34 cellular contexts compared by ENCODE assay signal in genomic region chr7:153327683-153328082, GRCh38.
"Had no signal": no experiment of that assay in that cellular context is flagged by ENCODE, and none has a peak within 500 bp of the region (broad histone marks: within the 10 kb centered on the region; RNA-seq: fewer than 3 reads in every experiment).

No MANE protein-coding gene starts in this region.

- H3K27me3 ChIP-seq: MG63 had no signal

- H3K9me3 ChIP-seq: MG63 had no signal

- DNase-seq: Karpas-422, Kasumi-1, MG63, MM.1S, MV-4-11, NCI-H1048, NCI-H1092, NCI-H1092 treated with DMSO at 0.1 percent for 48 hours, NCI-H1105, NCI-H1105 treated with DMSO at 0.1 percent for 48 hours, NCI-H1417, NCI-H1417 treated with DMSO at 0.1 percent for 48 hours, NCI-H1436, NCI-H1436 treated with DMSO at 0.1 percent for 48 hours, NCI-H146, NCI-H1694, NCI-H1694 treated with DMSO at 0.1 percent for 48 hours, NCI-H187, NCI-H187 treated with DMSO at 0.1 percent for 48 hours, NCI-H1930, NCI-H2029, NCI-H2029 treated with DMSO at 0.1 percent for 48 hours, NCI-H2081, NCI-H2081 treated with DMSO at 0.1 percent for 48 hours, NCI-H2107, NCI-H2171, NCI-H2171 treated with DMSO at 0.1 percent for 48 hours, NCI-H2227 treated with DMSO at 0.1 percent for 48 hours, NCI-H226, NCI-H345, NCI-H446, NCI-H446 treated with DMSO at 0.1 percent for 48 hours, NCI-H510A, NCI-H510A treated with DMSO at 0.1 percent for 48 hours had no signal

- H3K36me3 ChIP-seq: MG63 had no signal

- H3K4me3 ChIP-seq: MG63 had no signal
